ENCODE assay signal across 8 cellular contexts in genomic region chr17:31857920-31858646, GRCh38. TPM values are rescaled to one million over a fixed set of nuclear protein-coding genes. Genes with fewer than 3 reads are reported as not detected.
DNase-seq lines count a peak whose midpoint lies in the region; ATAC-seq lines count a peak whose summit lies in the region.

No MANE protein-coding gene starts in this region.

- intact Hi-C loops in CD4-positive, alpha-beta memory T cell (cut with micrococcal nuclease): loop anchor here (5.0 kb wide), 1 partner anchor 371 kb away; no protein-coding TSS in a partner anchor

- peak in 2 of 5 donors; percentile 9 to 15 for DNase-seq in CD4-positive, alpha-beta memory T cell
- no peak for DNase-seq in activated naive CD8-positive, alpha-beta T cell treated with anti-CD3 and anti-CD28 coated beads, Interleukin-2, amount 50 U/mL, for 24 hours
- no peak for DNase-seq in stimulated activated effector memory CD8-positive, alpha-beta T cell treated with anti-CD3 and anti-CD28 coated beads, Interleukin-12 subunit alpha, Interleukin-12 subunit beta, amount 100 ng/mL, for 72 hours (ENCODE audit: low spot score in 2 of 2)
- no peak for DNase-seq in GDM1 (lab: John Stamatoyannopoulos, UW)
- DNase-seq in T1000 (lab: John Stamatoyannopoulos, UW): no peak

- no peaks in the 10 kb centered on the region for H3K27me3 Mint-ChIP-seq in CD4-positive, alpha-beta memory T cell
- H3K27me3 Mint-ChIP-seq in activated naive CD8-positive, alpha-beta T cell treated with anti-CD3 and anti-CD28 coated beads, Interleukin-2, amount 50 U/mL, for 24 hours: no peaks in the 10 kb centered on the region

- POLR2A ChIA-PET in CD4-positive, alpha-beta memory T cell (lab: Charles Lee; ENCODE audit: partially characterized antibody): interaction anchor here (0.7 kb wide), 1 partner anchor 308 kb away, joined by 3 read pairs; no protein-coding TSS in a partner anchor

- peak overlapping the region in 1 of 2 donors; percentile 54 for H3K4me3 ChIP-seq in CD4-positive, alpha-beta memory T cell (ENCODE audit: low read length in 2 of 2)
- H3K4me3 ChIP-seq in iPS-20b (ENCODE audit: low read length): peak overlapping the region; percentile 77

- H3K27ac Mint-ChIP-seq in CD4-positive, alpha-beta memory T cell: peak overlapping the region; percentile 17 to 89 (median 43)
- peak overlapping the region; percentile 66 for H3K27ac Mint-ChIP-seq in activated naive CD8-positive, alpha-beta T cell treated with anti-CD3 and anti-CD28 coated beads, Interleukin-2, amount 50 U/mL, for 24 hours
- peak overlapping the region; percentile 74 for H3K27ac Mint-ChIP-seq in stimulated activated effector memory CD8-positive, alpha-beta T cell treated with anti-CD3 and anti-CD28 coated beads, Interleukin-12 subunit alpha, Interleukin-12 subunit beta, amount 100 ng/mL, for 72 hours

- no peaks in the 10 kb centered on the region for H3K9me3 Mint-ChIP-seq in CD4-positive, alpha-beta memory T cell
- H3K9me3 Mint-ChIP-seq in activated naive CD8-positive, alpha-beta T cell treated with anti-CD3 and anti-CD28 coated beads, Interleukin-2, amount 50 U/mL, for 24 hours: no peaks in the 10 kb centered on the region
- no peaks in the 10 kb centered on the region for H3K9me3 Mint-ChIP-seq in stimulated activated effector memory CD8-positive, alpha-beta T cell treated with anti-CD3 and anti-CD28 coated beads, Interleukin-12 subunit alpha, Interleukin-12 subunit beta, amount 100 ng/mL, for 72 hours

- H3K4me3 Mint-ChIP-seq in CD4-positive, alpha-beta memory T cell: peak overlapping the region; percentile 27 to 91 (median 86)
- H3K4me3 Mint-ChIP-seq in activated naive CD8-positive, alpha-beta T cell treated with anti-CD3 and anti-CD28 coated beads, Interleukin-2, amount 50 U/mL, for 24 hours: peak overlapping the region; percentile 89
- H3K4me3 Mint-ChIP-seq in stimulated activated effector memory CD8-positive, alpha-beta T cell treated with anti-CD3 and anti-CD28 coated beads, Interleukin-12 subunit alpha, Interleukin-12 subunit beta, amount 100 ng/mL, for 72 hours: peak overlapping the region; percentile 72

- no peaks in the 10 kb centered on the region for H3K27me3 ChIP-seq in CD4-positive, alpha-beta memory T cell (ENCODE audit: insufficient read depth, low read length)
- peaks cover 8% of the 10 kb centered on the region; the same call in 1 of the 2 replicates for H3K27me3 ChIP-seq in iPS-20b (ENCODE audit: insufficient read depth, low read length)

- H3K9ac ChIP-seq in iPS-20b (ENCODE audit: low read depth, low read length): peak overlapping the region; percentile 57; the same call in 1 of the 2 replicates

- peaks cover 12 to 22% (median 14%) of the 10 kb centered on the region in 4 donors for H3K4me1 Mint-ChIP-seq in CD4-positive, alpha-beta memory T cell
- H3K4me1 Mint-ChIP-seq in activated naive CD8-positive, alpha-beta T cell treated with anti-CD3 and anti-CD28 coated beads, Interleukin-2, amount 50 U/mL, for 24 hours: peaks cover 21% of the 10 kb centered on the region
- peaks cover 33% of the 10 kb centered on the region for H3K4me1 Mint-ChIP-seq in stimulated activated effector memory CD8-positive, alpha-beta T cell treated with anti-CD3 and anti-CD28 coated beads, Interleukin-12 subunit alpha, Interleukin-12 subunit beta, amount 100 ng/mL, for 72 hours

- CTCF ChIA-PET in CD4-positive, alpha-beta memory T cell (lab: Charles Lee; ENCODE audit: partially characterized antibody): interaction anchor here (1.2 kb wide), 1 partner anchor 16 kb away, joined by 6 read pairs; no protein-coding TSS in a partner anchor

- H3K27ac ChIP-seq in CD4-positive, alpha-beta memory T cell (ENCODE audit: low read depth, low read length): peak overlapping the region; percentile 26
- H3K27ac ChIP-seq in iPS-20b (ENCODE audit: low read length): no peak overlapping the region

- ATAC-seq in HG03039 (IDR thresholded peaks at IDR 0.05; ENCODE audit: unreplicated experiment) (peak; percentile 6), HG03097 (IDR thresholded peaks at IDR 0.05; ENCODE audit: low FRiP score, unreplicated experiment) (no peak)
- peak; percentile 29 for ATAC-seq in activated naive CD8-positive, alpha-beta T cell treated with anti-CD3 and anti-CD28 coated beads, Interleukin-2, amount 50 U/mL, for 24 hours
- peak; percentile 54 for ATAC-seq in stimulated activated effector memory CD8-positive, alpha-beta T cell treated with anti-CD3 and anti-CD28 coated beads, Interleukin-12 subunit alpha, Interleukin-12 subunit beta, amount 100 ng/mL, for 72 hours

- H3K36me3 Mint-ChIP-seq in CD4-positive, alpha-beta memory T cell: peaks cover 4 to 11% of the 10 kb centered on the region in 2 donors
- peaks cover 15% of the 10 kb centered on the region for H3K36me3 Mint-ChIP-seq in activated naive CD8-positive, alpha-beta T cell treated with anti-CD3 and anti-CD28 coated beads, Interleukin-2, amount 50 U/mL, for 24 hours (ENCODE audit: low read depth)
- peaks cover 63% of the 10 kb centered on the region for H3K36me3 Mint-ChIP-seq in stimulated activated effector memory CD8-positive, alpha-beta T cell treated with anti-CD3 and anti-CD28 coated beads, Interleukin-12 subunit alpha, Interleukin-12 subunit beta, amount 100 ng/mL, for 72 hours

- H3K9me3 ChIP-seq in CD4-positive, alpha-beta memory T cell (ENCODE audit: control insufficient read depth in 1 of 2, low read length in 2 of 2): no peaks in the 10 kb centered on the region
- no peaks in the 10 kb centered on the region for H3K9me3 ChIP-seq in iPS-20b (ENCODE audit: insufficient read depth, low read depth, low read length)

- H3K36me3 ChIP-seq in CD4-positive, alpha-beta memory T cell (ENCODE audit: insufficient read depth, low read length): no peaks in the 10 kb centered on the region
- H3K36me3 ChIP-seq in iPS-20b (ENCODE audit: insufficient read depth, low read depth, low read length): peaks cover 23% of the 10 kb centered on the region

- peaks cover 14% of the 10 kb centered on the region for H3K4me1 ChIP-seq in CD4-positive, alpha-beta memory T cell (ENCODE audit: insufficient read depth, low read length)
- no peaks in the 10 kb centered on the region for H3K4me1 ChIP-seq in iPS-20b (ENCODE audit: insufficient read depth, low read length)

RNA-seq across cellular contexts. Expression of gene COPRS, which starts 1.0 kb away (rescaled TPM):
- 1 to 10 TPM; 3.3 to 3.6 TPM for total RNA-seq in CD4-positive, alpha-beta memory T cell
- polyA plus RNA-seq in CD4-positive, alpha-beta memory T cell: 10 to 100 TPM; 12.1 to 13.2 TPM

RNA-seq across cellular contexts. Expression of gene UTP6, which starts 43.4 kb away (rescaled TPM):
- total RNA-seq in CD4-positive, alpha-beta memory T cell: 10 to 100 TPM; 70.0 to 71.0 TPM
- 10 to 100 TPM; 19.7 to 57.9 TPM for polyA plus RNA-seq in CD4-positive, alpha-beta memory T cell
